In genomic region chr20:53899351-53900167, GRCh38 we compare ENCODE assay signal across 8 cellular contexts.
DNase-seq lines count a peak whose midpoint lies in the region; ATAC-seq, FAIRE-seq and TF ChIP-seq lines count a peak whose summit lies in the region.

No MANE protein-coding gene starts in this region.

- peak; percentile 94 for DNase-seq in DND-41
- peak; percentile 72 to 81 for DNase-seq in Kasumi-1 (lab: John Stamatoyannopoulos, UW)
- peak; percentile 38 for DNase-seq in SK-N-SH
- peak; percentile 79 for DNase-seq in activated naive CD4-positive, alpha-beta T cell treated with Interleukin-2 at 50 U/mL for 16 hours
- peak; percentile 78 for DNase-seq in keratinocyte (ENCODE audit: low read depth, low spot score)
- DNase-seq in stimulated activated CD8-positive, alpha-beta memory T cell treated with anti-CD3 and anti-CD28 coated beads, Interleukin-12 subunit alpha, Interleukin-12 subunit beta, amount 100 ng/mL, for 4 hours (ENCODE audit: low read depth), result peak; percentile 62
- no peak for DNase-seq in NCI-H1048 (lab: John Stamatoyannopoulos, UW)

- H3K27ac ChIP-seq in DND-41 (ENCODE audit: low read length) (peak overlapping the region; percentile 68), SK-N-SH (ENCODE audit: low read depth in 2 of 2, low read length in 1 of 2) (peak overlapping the region; percentile 44 to 99), keratinocyte (ENCODE audit: control insufficient read depth, insufficient read depth, low read length) (peak overlapping the region; percentile 99)

- H3K4me2 ChIP-seq in DND-41 (ENCODE audit: insufficient read depth, low read length), result peak overlapping the region; percentile 33
- peak overlapping the region; percentile 65 for H3K4me2 ChIP-seq in SK-N-SH
- H3K4me2 ChIP-seq in keratinocyte (ENCODE audit: control insufficient read depth, extremely low read depth, insufficient read depth, low read depth, low read length), result peak overlapping the region; percentile 92

- H4K20me1 ChIP-seq in DND-41 (ENCODE audit: insufficient read depth, low read length) (no peaks in the 10 kb centered on the region), SK-N-SH (ENCODE audit: insufficient read depth) (no peaks in the 10 kb centered on the region), keratinocyte (ENCODE audit: control insufficient read depth, extremely low read depth, insufficient read depth, low read length) (no peaks in the 10 kb centered on the region)

- H3K9me3 ChIP-seq in DND-41 (ENCODE audit: insufficient read depth, low read length, severe bottlenecking) (no peaks in the 10 kb centered on the region), SK-N-SH (no peaks in the 10 kb centered on the region), keratinocyte (ENCODE audit: control insufficient read depth, low read depth, low read length) (no peaks in the 10 kb centered on the region)

- ATAC-seq in DND-41 (ENCODE audit: insufficient read depth, low read depth) (peak; percentile 95), GM21723 (IDR thresholded peaks at IDR 0.05; ENCODE audit: unreplicated experiment) (peak; percentile 80)

- peaks cover 26% of the 10 kb centered on the region for H3K4me1 ChIP-seq in DND-41 (ENCODE audit: insufficient read depth, low read length)
- H3K4me1 ChIP-seq in SK-N-SH (ENCODE audit: control insufficient read depth in 1 of 2, insufficient read depth in 2 of 2, low read depth in 1 of 2, low read length in 1 of 2), result peaks cover 31 to 36% of the 10 kb centered on the region in 2 experiments
- peaks cover 60% of the 10 kb centered on the region for H3K4me1 ChIP-seq in keratinocyte (ENCODE audit: control insufficient read depth, extremely low read depth, insufficient read depth, low read length)

- H3K36me3 ChIP-seq in DND-41 (ENCODE audit: insufficient read depth, low read length), result no peaks in the 10 kb centered on the region
- no peaks in the 10 kb centered on the region for H3K36me3 ChIP-seq in SK-N-SH (replicated peaks in 1 of 2; ENCODE audit: control insufficient read depth in 1 of 2, insufficient read depth in 2 of 2, low read length in 1 of 2)
- H3K36me3 ChIP-seq in keratinocyte (ENCODE audit: control insufficient read depth in 2 of 2, extremely low read depth in 1 of 2, insufficient read depth in 2 of 2, low read length in 2 of 2), result no peaks in the 10 kb centered on the region

- H3K9me2 ChIP-seq in SK-N-SH, result no peaks in the 10 kb centered on the region

- H3F3A ChIP-seq in SK-N-SH (replicated peaks; ENCODE audit: insufficient read depth), result peaks cover 42% of the 10 kb centered on the region

- no peak; the same call in 1 of the 2 replicates for TF ChIP-seq RAD21 in SK-N-SH (IDR thresholded peaks at IDR 0.05; ENCODE audit: low read length)

- H2AFZ ChIP-seq in DND-41 (ENCODE audit: low read depth, low read length), result no peak overlapping the region
- H2AFZ ChIP-seq in SK-N-SH (ENCODE audit: low read depth), result no peak overlapping the region
- H2AFZ ChIP-seq in keratinocyte (ENCODE audit: control insufficient read depth, low read length), result peak overlapping the region; percentile 47

- 25% methylated on average over 7 of the region's 8 CpGs for whole genome bisulfite sequencing in SK-N-SH (ENCODE audit: low lambda C conversion rate)

- H3K27me3 ChIP-seq in DND-41 (ENCODE audit: insufficient read depth, low read length, poor library complexity) (no peaks in the 10 kb centered on the region), SK-N-SH (ENCODE audit: insufficient read depth) (no peaks in the 10 kb centered on the region), keratinocyte (ENCODE audit: control insufficient read depth, extremely low read depth, insufficient read depth, low read length) (no peaks in the 10 kb centered on the region)

- TF ChIP-seq CTCF in DND-41 (IDR thresholded peaks at IDR 0.05; ENCODE audit: borderline replicate concordance, extremely low read depth, low read length, poor library complexity, severe bottlenecking) (no peak), SK-N-SH (IDR thresholded peaks at IDR 0.05) (no peak), keratinocyte (optimal IDR thresholded peaks at IDR 0.05 in 1 of 3, IDR thresholded peaks at IDR 0.05 in 1 of 3, conservative IDR thresholded peaks at IDR 0.05 in 1 of 3; ENCODE audit: extremely low read depth in 1 of 3, insufficient read depth in 2 of 3, low read length in 3 of 3) (no peak)

- no peak overlapping the region for H3K4me3 ChIP-seq in DND-41 (ENCODE audit: low read depth in 1 of 2, low read length in 2 of 2)
- H3K4me3 ChIP-seq in SK-N-SH (ENCODE audit: low read depth in 2 of 2, low read length in 1 of 2), result no peak overlapping the region
- no peak overlapping the region for H3K4me3 ChIP-seq in keratinocyte (ENCODE audit: control insufficient read depth in 2 of 3, extremely low read depth in 1 of 3, insufficient read depth in 2 of 3, low read depth in 1 of 3, low read length in 3 of 3)

- H3K9ac ChIP-seq in DND-41 (ENCODE audit: low read depth, low read length) (peak overlapping the region; percentile 10), SK-N-SH (peak overlapping the region; percentile 73; the same call in 1 of the 2 replicates), keratinocyte (ENCODE audit: control insufficient read depth, extremely low read depth, insufficient read depth, low read length) (peak overlapping the region; percentile 55)

- dilution Hi-C loops in keratinocyte (cut with MboI; ENCODE audit: extremely low pct_ligation_motif_present, low sequenced_read_pairs), result no loop called here

- peaks cover 3% of the 10 kb centered on the region for H3K9me1 ChIP-seq in keratinocyte (ENCODE audit: control insufficient read depth, extremely low read depth, insufficient read depth, low read length)

- peak; percentile 88 for FAIRE-seq in keratinocyte (lab: Jason Lieb, UNC)

- TF ChIP-seq EP300 in SK-N-SH (IDR thresholded peaks at IDR 0.05; ENCODE audit: borderline replicate concordance in 1 of 2, low read depth in 1 of 2, low read length in 1 of 2), result peak; percentile 59 to 93

- CTCF ChIA-PET in SK-N-SH (lab: Yijun Ruan, JAX), result interaction anchor here (0.7 to 3.2 kb wide), 6 partner anchors 17 to 321 kb away, joined by 3 to 20 read pairs (median 8); no protein-coding TSS in a partner anchor

- POLR2A ChIA-PET in SK-N-SH (lab: Yijun Ruan, JAX), result interaction anchor here (1.0 kb wide), 1 partner anchor 149 kb away, joined by 3 read pairs; no protein-coding TSS in a partner anchor

- no peaks in the 10 kb centered on the region for H3K79me2 ChIP-seq in DND-41 (ENCODE audit: insufficient read depth, low read length)
- no peaks in the 10 kb centered on the region for H3K79me2 ChIP-seq in SK-N-SH (ENCODE audit: insufficient read depth)
- H3K79me2 ChIP-seq in keratinocyte (ENCODE audit: control insufficient read depth, insufficient read depth, low read length), result no peaks in the 10 kb centered on the region

TF ChIP-seq in SK-N-SH, 30 proteins besides CTCF, POLR2A, EP300 and RAD21 (continues in another document):
- TF ChIP-seq IRF3 (IDR thresholded peaks at IDR 0.05; ENCODE audit: low read depth, low read length), result no peak
- no peak; the same call in 1 of the 2 replicates for TF ChIP-seq ELF1 (IDR thresholded peaks at IDR 0.05)
- peak; percentile 82 for TF ChIP-seq FOXM1 (IDR thresholded peaks at IDR 0.05; ENCODE audit: low read depth)
- peak; percentile 49; the same call in 1 of the 2 replicates for TF ChIP-seq GATA2 (CRISPR knock-in tag; IDR thresholded peaks at IDR 0.05)
- no peak for TF ChIP-seq FOXJ3 (CRISPR knock-in tag; IDR thresholded peaks at IDR 0.05)
- TF ChIP-seq NFIC (IDR thresholded peaks at IDR 0.05; ENCODE audit: borderline replicate concordance), result peak; percentile 76
- no peak for TF ChIP-seq TAF1 (IDR thresholded peaks at IDR 0.05; ENCODE audit: borderline replicate concordance, low read depth, low read length)
- TF ChIP-seq RXRA (IDR thresholded peaks at IDR 0.05; ENCODE audit: borderline replicate concordance, low read depth), result peak; percentile 90; the same call in 1 of the 2 replicates
- TF ChIP-seq, protein P1, sequence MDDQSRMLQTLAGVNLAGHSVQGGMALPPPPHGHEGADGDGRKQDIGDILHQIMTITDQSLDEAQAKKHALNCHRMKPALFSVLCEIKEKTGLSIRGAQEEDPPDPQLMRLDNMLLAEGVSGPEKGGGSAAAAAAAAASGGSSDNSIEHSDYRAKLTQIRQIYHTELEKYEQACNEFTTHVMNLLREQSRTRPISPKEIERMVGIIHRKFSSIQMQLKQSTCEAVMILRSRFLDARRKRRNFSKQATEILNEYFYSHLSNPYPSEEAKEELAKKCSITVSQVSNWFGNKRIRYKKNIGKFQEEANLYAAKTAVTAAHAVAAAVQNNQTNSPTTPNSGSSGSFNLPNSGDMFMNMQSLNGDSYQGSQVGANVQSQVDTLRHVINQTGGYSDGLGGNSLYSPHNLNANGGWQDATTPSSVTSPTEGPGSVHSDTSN (IDR thresholded peaks at IDR 0.05), result peak; percentile 99
- peak; percentile 64 for TF ChIP-seq CHD2 (IDR thresholded peaks at IDR 0.05; ENCODE audit: low read length, partially characterized antibody)
- no peak for TF ChIP-seq EZH2phosphoT487 (IDR thresholded peaks at IDR 0.05; ENCODE audit: borderline replicate concordance, low read depth)
- TF ChIP-seq NRF1 (IDR thresholded peaks at IDR 0.05; ENCODE audit: low read depth, low read length), result no peak
- TF ChIP-seq SIN3A (IDR thresholded peaks at IDR 0.05; ENCODE audit: borderline replicate concordance, low read depth, low read length), result 0 out of 2 replicates have a peak, but pooled peaks have one; percentile 62
- TF ChIP-seq RCOR1 (IDR thresholded peaks at IDR 0.05; ENCODE audit: low read length), result no peak
- no peak for TF ChIP-seq SMC3 (IDR thresholded peaks at IDR 0.05; ENCODE audit: low read depth, low read length)

Comparison
In these comparisons a context has a peak if more than half of its experiments do, and no peak if none do; other contexts are left out.
1. H3K4me2 ChIP-seq: peak in every context shown above with its lines; median percentile 92 in keratinocyte; 65 in SK-N-SH; 33 in DND-41.
2. H3K9ac ChIP-seq: peak in every context shown above with its lines; median percentile 73 in SK-N-SH; 55 in keratinocyte; 10 in DND-41.